In the genomic region with DNA sequence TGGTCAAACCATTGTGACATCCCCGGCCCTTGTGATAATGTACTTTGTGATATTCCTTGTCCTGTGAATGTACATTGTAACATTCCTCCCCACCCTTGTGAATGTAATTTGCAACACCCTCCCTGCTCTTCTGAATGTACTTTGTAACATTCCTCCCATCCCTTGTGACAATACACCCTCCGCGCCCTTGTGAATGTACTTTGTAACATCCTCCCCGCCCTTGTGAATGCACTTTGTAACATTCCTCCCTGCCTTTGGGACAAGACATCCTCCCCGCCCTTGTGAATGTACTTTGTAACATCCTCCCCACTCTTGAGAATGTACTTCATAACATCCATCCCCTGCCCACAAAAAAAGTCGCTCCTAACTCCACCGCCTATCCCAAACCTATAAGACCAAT, we compare ENCODE assay signal across 19 cellular contexts. TPM values are rescaled to one million over a fixed set of nuclear protein-coding genes. Genes with fewer than 3 reads are reported as not detected.
DNase-seq lines count a peak whose midpoint lies in the region; ATAC-seq, FAIRE-seq and TF ChIP-seq lines count a peak whose summit lies in the region.
"Had no signal": no experiment of that assay in that cellular context is flagged by ENCODE, and none has a peak within 500 bp of the region (broad histone marks: within the 10 kb centered on the region; RNA-seq: fewer than 3 reads in every experiment).

No MANE protein-coding gene starts in this region.

- no peak overlapping the region for H2AFZ ChIP-seq in astrocyte (ENCODE audit: low read depth, low read length)

- H3K9me3 Mint-ChIP-seq in astrocyte (ENCODE audit: unreplicated experiment): peaks cover 41% of the 10 kb centered on the region
- H3K9me3 Mint-ChIP-seq in activated naive CD4-positive, alpha-beta T cell treated with anti-CD3 and anti-CD28 coated beads, Interleukin-2, amount 50 U/mL, for 72 hours: peaks cover 11 to 16% of the 10 kb centered on the region in 2 donors

- H3K27me3 ChIP-seq in astrocyte (ENCODE audit: insufficient read depth, low read length): no peaks in the 10 kb centered on the region
- H3K27me3 ChIP-seq in testis: no peaks in the 10 kb centered on the region

- no peak for TF ChIP-seq POLR2A in testis (IDR thresholded peaks at IDR 0.05)

- intact Hi-C loops in testis (cut with DNase I; ENCODE audit: low total_unique reads): no loop called here

- no peak overlapping the region for H3K9ac ChIP-seq in astrocyte (ENCODE audit: low read length)

- H3K27me3 Mint-ChIP-seq in astrocyte (ENCODE audit: low read depth, unreplicated experiment): no peaks in the 10 kb centered on the region
- H3K27me3 Mint-ChIP-seq: CD4-positive, alpha-beta memory T cell had no signal

- H3K4me2 ChIP-seq in astrocyte (ENCODE audit: low read length): no peak overlapping the region

- no peak for DNase-seq in astrocyte (ENCODE audit: low read depth)
- peak; percentile 80 for DNase-seq in testis
- DNase-seq in activated naive CD4-positive, alpha-beta T cell treated with anti-CD3 and anti-CD28 coated beads, Interleukin-2, amount 50 U/mL, for 72 hours (ENCODE audit: low spot score in 2 of 2): no peak
- no peak for DNase-seq in SHP77 treated with DMSO at 0.1 percent for 48 hours (lab: John Stamatoyannopoulos, UW)
- DNase-seq in DMS79 (lab: John Stamatoyannopoulos, UW): no peak
- DNase-seq: C1 segment of cervical spinal cord; Calu3; CD4-positive, alpha-beta memory T cell; COR-L47; DMS53; EL; GDM1; GOT3; HFFc6 had no signal

- peak; percentile 57 for ATAC-seq in esophagus mucosa
- ATAC-seq in activated naive CD4-positive, alpha-beta T cell treated with anti-CD3 and anti-CD28 coated beads, Interleukin-2, amount 50 U/mL, for 72 hours: no peak
- ATAC-seq: GM12878 had no signal

- H3K4me1 Mint-ChIP-seq in astrocyte (ENCODE audit: low read depth, unreplicated experiment): no peaks in the 10 kb centered on the region
- H3K4me1 Mint-ChIP-seq: CD4-positive, alpha-beta memory T cell had no signal

- peaks cover 45% of the 10 kb centered on the region for H3K36me3 Mint-ChIP-seq in astrocyte (ENCODE audit: low read depth, unreplicated experiment)
- peaks cover 7 to 35% of the 10 kb centered on the region in 2 donors for H3K36me3 Mint-ChIP-seq in activated naive CD4-positive, alpha-beta T cell treated with anti-CD3 and anti-CD28 coated beads, Interleukin-2, amount 50 U/mL, for 72 hours

- no peaks in the 10 kb centered on the region for H3K36me3 ChIP-seq in astrocyte (ENCODE audit: insufficient read depth, low read length)
- H3K36me3 ChIP-seq in testis (ENCODE audit: low read depth, missing control alignments): no peaks in the 10 kb centered on the region
- H3K36me3 ChIP-seq: HAP-1 had no signal

- FAIRE-seq in astrocyte (lab: Jason Lieb, UNC): no peak
- FAIRE-seq: GM12878, GM18507, H54 had no signal

- H3K27ac ChIP-seq in astrocyte (ENCODE audit: low read depth, low read length): no peak overlapping the region
- no peak overlapping the region for H3K27ac ChIP-seq in testis

- no peaks in the 10 kb centered on the region for H4K20me1 ChIP-seq in astrocyte (ENCODE audit: insufficient read depth, low read length)

- H3K27ac Mint-ChIP-seq in astrocyte (ENCODE audit: unreplicated experiment): peak overlapping the region; percentile 1
- H3K27ac Mint-ChIP-seq in activated naive CD4-positive, alpha-beta T cell treated with anti-CD3 and anti-CD28 coated beads, Interleukin-2, amount 50 U/mL, for 72 hours: no peak overlapping the region
- H3K27ac Mint-ChIP-seq: CD4-positive, alpha-beta memory T cell; HFFc6 had no signal

- H3K4me1 ChIP-seq in astrocyte (ENCODE audit: insufficient read depth, low read length): no peaks in the 10 kb centered on the region
- no peaks in the 10 kb centered on the region for H3K4me1 ChIP-seq in testis
- H3K4me1 ChIP-seq: HAP-1 had no signal

- H3K79me2 ChIP-seq in astrocyte (ENCODE audit: insufficient read depth, low read length): no peaks in the 10 kb centered on the region

- H3K9me3 ChIP-seq in astrocyte (ENCODE audit: insufficient read depth, low read depth, low read length) (peaks cover 18% of the 10 kb centered on the region), testis (no peaks in the 10 kb centered on the region)
- H3K9me3 ChIP-seq: HAP-1 had no signal

- no peak overlapping the region for H3K4me3 ChIP-seq in astrocyte (ENCODE audit: insufficient read depth, low read depth, low read length)
- H3K4me3 ChIP-seq in testis: no peak overlapping the region
- H3K4me3 ChIP-seq: GM12878, HAP-1 had no signal

- H3K4me3 Mint-ChIP-seq in astrocyte (ENCODE audit: unreplicated experiment): no peak overlapping the region
- H3K4me3 Mint-ChIP-seq: CD4-positive, alpha-beta memory T cell; HFFc6 had no signal

- WGBS in testis, 2 donors: 45 to 64% methylated on average over 7 of the region's 7 CpGs

- no peak for TF ChIP-seq CTCF in astrocyte (IDR thresholded peaks at IDR 0.05; ENCODE audit: insufficient read depth, low read depth, low read length)
- TF ChIP-seq CTCF in testis (IDR thresholded peaks at IDR 0.05): no peak

RNA-seq across cellular contexts. Expression of a gene that starts 17.1 kb away (rescaled TPM):
- 13.7 and 14.4 TPM in 2 replicates for total RNA-seq in astrocyte
- total RNA-seq in esophagus mucosa: 13.0 TPM
- 10 to 100 TPM; 48.1 to 50.5 TPM for total RNA-seq in testis
- 63.3 TPM for polyA plus RNA-seq in testis (ENCODE audit: insufficient read depth, low read depth, low replicate concordance)
- 1 to 10 TPM; 5.2 to 5.8 TPM for total RNA-seq in activated naive CD4-positive, alpha-beta T cell treated with anti-CD3 and anti-CD28 coated beads, Interleukin-2, amount 50 U/mL, for 72 hours
